In the genomic region with DNA sequence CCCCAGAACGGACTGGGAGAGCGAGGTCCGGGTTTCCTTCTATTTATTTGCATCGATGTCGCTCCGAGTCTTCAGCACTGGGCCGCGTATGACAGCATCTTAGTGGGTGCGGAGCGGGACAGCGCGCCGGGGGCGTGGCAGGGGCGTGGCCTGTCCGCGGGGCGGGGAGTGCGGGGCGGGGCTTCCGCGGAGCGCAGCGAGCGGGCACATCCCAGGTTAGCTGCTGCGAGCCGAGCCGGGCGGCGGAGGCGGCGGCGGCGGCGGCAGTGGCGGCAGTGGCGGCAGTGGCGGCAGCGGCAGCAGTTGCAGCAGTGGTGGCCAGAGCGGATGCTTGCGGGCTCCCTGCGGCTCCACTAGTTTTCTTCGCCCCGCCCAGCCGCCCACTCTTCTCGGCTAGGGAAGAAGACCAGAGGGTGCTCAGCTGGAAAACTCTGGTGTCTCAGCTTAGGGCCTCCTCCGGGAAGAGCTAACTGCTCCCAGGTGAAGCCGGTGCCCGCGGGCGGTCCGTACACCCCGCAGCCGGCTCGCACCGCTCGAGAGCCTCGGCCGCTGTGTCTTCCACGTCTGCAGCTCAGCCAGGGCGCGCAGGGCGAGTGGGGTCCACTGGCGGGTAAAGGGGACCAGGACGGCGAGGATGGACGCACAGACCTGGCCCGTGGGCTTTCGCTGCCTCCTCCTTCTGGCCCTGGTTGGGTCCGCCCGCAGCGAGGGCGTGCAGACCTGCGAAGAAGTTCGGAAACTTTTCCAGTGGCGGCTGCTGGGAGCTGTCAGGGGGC, we compare ENCODE assay signal across 8 cellular contexts. TPM values are rescaled to one million over a fixed set of nuclear protein-coding genes. Genes with fewer than 3 reads are reported as not detected.
DNase-seq lines count a peak whose midpoint lies in the region; ATAC-seq and TF ChIP-seq lines count a peak whose summit lies in the region.

A gene (plus strand): TSS at position 209 of the 776 bp plus-strand sequence.

- H3K4me1 ChIP-seq in HUES6 (ENCODE audit: control insufficient read depth, insufficient read depth, low read length) (no peaks in the 10 kb centered on the region), SJSA1 (replicated peaks) (peaks cover 5% of the 10 kb centered on the region; the same call in 1 of the 2 replicates), parathyroid adenoma (no peaks in the 10 kb centered on the region), tibial artery (peaks cover 0 to 15% (median 12%) of the 10 kb centered on the region in 4 donors)

- TF ChIP-seq CTCF in parathyroid adenoma (IDR thresholded peaks at IDR 0.05) (no peak), tibial artery (IDR thresholded peaks at IDR 0.05) (no peak)

- DNase-seq in DMS153 treated with DMSO at 0.1 percent for 48 hours (lab: John Stamatoyannopoulos, UW; ENCODE audit: unreplicated experiment) (peak; percentile 43), SJSA1 (ENCODE audit: low read depth in 1 of 2, low spot score in 2 of 2) (peak; percentile 29 to 55), head of caudate nucleus (peak; percentile 69 to 95 (median 90)), tibial artery (peak; percentile 59 to 84)
- DNase-seq in activated naive CD4-positive, alpha-beta T cell (lab: John Stamatoyannopoulos, UW), result peak; percentile 46 to 78 (median 52)

- peak; percentile 98 for ATAC-seq in GM21528 (IDR thresholded peaks at IDR 0.05; ENCODE audit: low FRiP score, unreplicated experiment)

- H3K36me3 ChIP-seq in HUES6 (ENCODE audit: control insufficient read depth, insufficient read depth, low read length) (no peaks in the 10 kb centered on the region), SJSA1 (no peaks in the 10 kb centered on the region), parathyroid adenoma (ENCODE audit: control insufficient read depth, insufficient read depth, low read length) (no peaks in the 10 kb centered on the region), tibial artery (no peaks in the 10 kb centered on the region)

- H3K27ac ChIP-seq in HUES6 (ENCODE audit: low read depth, low read length) (no peak within 1 kb of the TSS), SJSA1 (no peak within 1 kb of the TSS), parathyroid adenoma (no peak within 1 kb of the TSS), tibial artery (no peak within 1 kb of the TSS)

- no peaks in the 10 kb centered on the region for H3K79me2 ChIP-seq in parathyroid adenoma

- H3K27me3 ChIP-seq in HUES6 (ENCODE audit: control insufficient read depth, insufficient read depth, low read length) (peaks cover 77% of the 10 kb centered on the region), SJSA1 (replicated peaks) (peaks cover 19% of the 10 kb centered on the region), parathyroid adenoma (ENCODE audit: control insufficient read depth, insufficient read depth, low read length) (peaks cover 14% of the 10 kb centered on the region), tibial artery (peaks cover 0 to 25% of the 10 kb centered on the region in 2 donors)

- peak within 1 kb of the TSS; percentile 23 for H3K9ac ChIP-seq in HUES6 (ENCODE audit: low read length)
- H3K9ac ChIP-seq in parathyroid adenoma, result no peak within 1 kb of the TSS

- H3K9me3 ChIP-seq in HUES6 (ENCODE audit: control insufficient read depth, insufficient read depth, low read depth, low read length), result no peaks in the 10 kb centered on the region
- H3K9me3 ChIP-seq in SJSA1 (replicated peaks), result no peaks in the 10 kb centered on the region
- no peaks in the 10 kb centered on the region for H3K9me3 ChIP-seq in parathyroid adenoma (ENCODE audit: control insufficient read depth, low read length)
- no peaks in the 10 kb centered on the region for H3K9me3 ChIP-seq in tibial artery

- peak within 1 kb of the TSS; percentile 75 for H3K4me3 ChIP-seq in HUES6 (ENCODE audit: low read depth, low read length)
- H3K4me3 ChIP-seq in SJSA1, result peak within 1 kb of the TSS; percentile 26
- peak within 1 kb of the TSS; percentile 43 for H3K4me3 ChIP-seq in parathyroid adenoma (ENCODE audit: low read depth, low read length)
- peak within 1 kb of the TSS; percentile 49 to 56 for H3K4me3 ChIP-seq in tibial artery

- H2AFZ ChIP-seq in parathyroid adenoma, result peak within 1 kb of the TSS; percentile 73

- intact Hi-C loops in head of caudate nucleus (cut with DNase I) (no loop called here), tibial artery (cut with DNase I; ENCODE audit: low total_unique reads) (no loop called here)

- peak within 1 kb of the TSS; percentile 77 for H3K4me2 ChIP-seq in parathyroid adenoma (ENCODE audit: low read length)

RNA-seq across cellular contexts. Expression of the gene that starts here (rescaled TPM):
- total RNA-seq in SJSA1 (2014; rRNA removed; shearing (Covaris generic)), result not detected in 2 replicates

Comparison
In these comparisons a context has a peak if more than half of its experiments do, and no peak if none do; other contexts are left out.
1. Peak in DNase-seq and H3K4me3 ChIP-seq in SJSA1; RNA of the gene not detected or under 1 TPM.